ENCODE assay signal across 22 cellular contexts in the genomic region with DNA sequence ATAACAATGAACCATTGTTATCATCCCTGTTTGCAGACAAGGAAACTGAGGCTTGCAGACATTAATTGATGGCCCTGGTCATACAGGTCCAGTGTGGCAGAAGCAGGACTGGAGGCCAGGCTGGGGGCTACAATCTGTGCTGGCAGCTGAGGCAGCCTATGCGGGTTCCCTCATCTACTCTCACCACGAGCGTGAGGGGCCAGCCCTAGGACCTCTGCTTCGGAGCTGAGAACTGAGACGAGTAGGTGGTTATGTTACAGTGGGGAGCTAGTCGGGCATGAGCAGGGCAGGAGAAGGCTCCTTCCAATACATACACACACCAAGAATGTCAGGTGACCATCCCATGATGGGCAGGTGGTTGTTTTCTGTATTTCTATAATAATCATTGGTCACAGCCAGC.
A peak's percentile ranks its signal among the peaks of the same experiment; 100 is the strongest.
DNase-seq lines count a peak whose midpoint lies in the region; TF ChIP-seq lines count a peak whose summit lies in the region.
"Had no signal": no experiment of that assay in that cellular context is flagged by ENCODE, and none has a peak within 500 bp of the region (broad histone marks: within the 10 kb centered on the region; RNA-seq: fewer than 3 reads in every experiment).

No MANE protein-coding gene starts in this region.

- no peak overlapping the region for H3K23ac ChIP-seq in H9 (ENCODE audit: insufficient read length, low read depth, low read length)

- DNase-seq in H9 = peak; percentile 5
- no peak for DNase-seq in caudate nucleus (lab: John Stamatoyannopoulos, UW)
- peak; percentile 32 for DNase-seq in ecto neural progenitor cell (ENCODE audit: low spot score)
- no peak for DNase-seq in NCI-H226
- DNase-seq in UCSD-AML1 (lab: John Stamatoyannopoulos, UW; ENCODE audit: unreplicated experiment) = no peak
- DNase-seq in NCI-H748 (lab: John Stamatoyannopoulos, UW; ENCODE audit: unreplicated experiment) = no peak
- DNase-seq: 8988T; ACHN; BE2C; CD4-positive, alpha-beta memory T cell; CD4-positive, CD25-positive, alpha-beta regulatory T cell; CD8-positive, alpha-beta memory T cell; COR-L47; DMS 273 treated with DMSO at 0.1 percent for 48 hours; DMS153; DMS53; DMS79; DND-41; EL; GF-D8 had no signal

- no peak overlapping the region for H4K5ac ChIP-seq in H9 (ENCODE audit: insufficient read length, low read depth, low read length)

- no peak overlapping the region for H2AFZ ChIP-seq in H9 (ENCODE audit: low read length)

- H2BK12ac ChIP-seq in H9 (ENCODE audit: insufficient read length, low read depth, low read length) = no peak overlapping the region

- no peak overlapping the region for H2BK15ac ChIP-seq in H9 (ENCODE audit: low read depth, low read length)

- no peak for TF ChIP-seq CTCF in H9 (conservative IDR thresholded peaks at IDR 0.05)

- H2AK5ac ChIP-seq in H9 (ENCODE audit: insufficient read length, low read length) = no peak overlapping the region

- H4K20me1 ChIP-seq in H9 (ENCODE audit: control insufficient read depth, insufficient read depth, insufficient read length) = peaks cover 3% of the 10 kb centered on the region
- H4K20me1 ChIP-seq: BLaER1 had no signal

- H3K9me3 ChIP-seq in H9 (ENCODE audit: control insufficient read depth, low read depth, low read length) = no peaks in the 10 kb centered on the region
- H3K9me3 ChIP-seq: BE2C, BLaER1 had no signal

- no CpG with 5 or more reads among the region's 6 CpGs for WGBS in H9 (ENCODE audit: extremely low coverage, insufficient read length, low lambda C conversion rate)

- no peak overlapping the region for H3T11ph ChIP-seq in H9 (ENCODE audit: low read length)

- H3K14ac ChIP-seq in H9 (ENCODE audit: insufficient read depth, low read length) = no peak overlapping the region

- no peak overlapping the region for H2BK20ac ChIP-seq in H9 (ENCODE audit: low read depth, low read length, poor library complexity, severe bottlenecking)

- H3K4ac ChIP-seq in H9 (ENCODE audit: low read depth, low read length) = no peak overlapping the region

- no peak overlapping the region for H3K4me3 Mint-ChIP-seq in H9
- H3K4me3 Mint-ChIP-seq: CD14-positive monocyte; CD4-positive, alpha-beta memory T cell; CD4-positive, CD25-positive, alpha-beta regulatory T cell; CD8-positive, alpha-beta memory T cell had no signal

- H3K56ac ChIP-seq in H9 (ENCODE audit: insufficient read length, low read depth, low read length) = no peak overlapping the region

- H3K4me1 ChIP-seq in H9 (ENCODE audit: insufficient read depth, low read length) = 0 out of 2 replicates have a peak, but pooled peaks cover 2% of the 10 kb centered on the region
- H3K4me1 ChIP-seq: BE2C had no signal

- no peak overlapping the region for H3K4me2 ChIP-seq in H9 (ENCODE audit: insufficient read depth, insufficient read length, low read length)
- H3K4me2 ChIP-seq: BLaER1 had no signal

- no peaks in the 10 kb centered on the region; a peak in 1 of 7 replicates for H3K36me3 Mint-ChIP-seq in H9 (ENCODE audit: insufficient read depth in 1 of 3, low read depth in 3 of 3)
- H3K36me3 Mint-ChIP-seq: CD14-positive monocyte; CD4-positive, alpha-beta memory T cell; CD4-positive, CD25-positive, alpha-beta regulatory T cell; CD8-positive, alpha-beta memory T cell had no signal

- no peaks in the 10 kb centered on the region for H3K27me3 ChIP-seq in H9 (ENCODE audit: insufficient read depth, low read length)
- H3K27me3 ChIP-seq: BLaER1 had no signal

- H3K27ac Mint-ChIP-seq in H9 = peak overlapping the region in 1 of 3 experiments; percentile 64; a peak in 1 of 7 replicates
- H3K27ac Mint-ChIP-seq: CD14-positive monocyte; CD4-positive, alpha-beta memory T cell; CD4-positive, CD25-positive, alpha-beta regulatory T cell; CD8-positive, alpha-beta memory T cell had no signal

- H3K9me3 Mint-ChIP-seq in H9 = no peaks in the 10 kb centered on the region
- H3K9me3 Mint-ChIP-seq: CD14-positive monocyte; CD4-positive, alpha-beta memory T cell; CD4-positive, CD25-positive, alpha-beta regulatory T cell; CD8-positive, alpha-beta memory T cell had no signal

- no peaks in the 10 kb centered on the region for H3K23me2 ChIP-seq in H9 (ENCODE audit: insufficient read length, low read depth, low read length, poor library complexity, severe bottlenecking)

- H3K4me1 Mint-ChIP-seq in H9 = peaks cover 20 to 42% of the 10 kb centered on the region in 2 experiments
- H3K4me1 Mint-ChIP-seq: CD14-positive monocyte; CD8-positive, alpha-beta memory T cell had no signal

- H4K91ac ChIP-seq in H9 (ENCODE audit: insufficient read length, low read depth, low read length) = no peak overlapping the region

- no peak overlapping the region for H4K8ac ChIP-seq in H9 (replicated peaks; ENCODE audit: insufficient read length, low read depth, low read length)

- no peaks in the 10 kb centered on the region for H3K79me1 ChIP-seq in H9 (ENCODE audit: insufficient read depth, low read depth, low read length, poor library complexity, severe bottlenecking)

- no peak overlapping the region for H2BK5ac ChIP-seq in H9 (ENCODE audit: insufficient read length, low read length)

- no peak overlapping the region for H3K18ac ChIP-seq in H9 (ENCODE audit: insufficient read length, low read depth, low read length)

- no peak overlapping the region for H3K27ac ChIP-seq in H9 (ENCODE audit: insufficient read length, low read depth, low read length)
- peak overlapping the region; percentile 52 for H3K27ac ChIP-seq in caudate nucleus (ENCODE audit: low read depth, low read length)
- H3K27ac ChIP-seq: BLaER1 had no signal

- H2BK120ac ChIP-seq in H9 (ENCODE audit: low read depth, low read length, poor library complexity, severe bottlenecking) = no peak overlapping the region

- H3K9ac ChIP-seq in H9 (ENCODE audit: extremely low read depth, insufficient read length, low read length) = no peak overlapping the region
- H3K9ac ChIP-seq: BLaER1 had no signal

- no peaks in the 10 kb centered on the region for H3K79me2 ChIP-seq in H9 (ENCODE audit: insufficient read depth, low read length)

- H3K27me3 Mint-ChIP-seq in H9 (ENCODE audit: low read depth) = peaks cover 1% of the 10 kb centered on the region; the same call in 1 of the 2 replicates

Comparison
In these comparisons a context has a peak if more than half of its experiments do, and no peak if none do; other contexts are left out.
1. DNase-seq: peak in H9 (single experiment) and ecto neural progenitor cell (single experiment); none in caudate nucleus (0 of 61), NCI-H226 (single experiment), UCSD-AML1 (single experiment) and NCI-H748 (single experiment).